In the genomic region with DNA sequence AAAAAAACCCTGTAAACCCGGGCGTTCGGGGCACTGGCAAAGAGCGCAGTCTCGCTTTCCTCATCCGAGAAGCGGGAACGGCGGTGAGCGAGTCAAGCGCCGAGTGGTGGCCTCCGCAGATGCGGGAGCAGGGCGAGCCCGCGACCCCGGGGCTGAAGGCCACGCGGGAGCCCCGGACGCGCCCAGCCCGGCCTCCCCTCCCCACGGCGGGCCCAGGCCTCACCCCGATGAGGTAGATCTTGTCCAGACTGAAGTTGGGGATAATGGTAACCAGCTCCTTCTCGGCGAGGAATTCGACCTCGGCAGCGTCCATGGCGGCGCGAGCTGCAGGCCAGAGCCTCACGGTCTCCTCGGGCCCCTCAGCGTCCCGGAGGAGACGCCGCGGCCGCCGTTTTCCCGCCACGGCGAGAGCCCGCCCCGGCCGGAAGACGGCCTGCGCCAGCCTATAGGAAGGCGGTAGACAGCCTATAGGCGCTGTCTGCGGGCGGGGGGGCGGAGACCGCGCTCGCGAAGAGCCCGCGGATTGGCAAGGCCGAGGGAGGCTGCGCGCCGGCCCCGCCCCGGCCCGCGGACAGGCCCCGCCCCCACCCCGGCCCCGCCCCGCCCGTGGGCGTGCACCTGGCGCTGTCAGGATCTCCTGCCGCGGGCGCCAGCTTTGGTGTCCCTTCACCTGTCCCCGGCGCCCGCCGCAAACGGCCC, we compare ENCODE assay signal across 8 cellular contexts. TPM values are rescaled to one million over a fixed set of nuclear protein-coding genes. Genes with fewer than 3 reads are reported as not detected.
DNase-seq lines count a peak whose midpoint lies in the region; TF ChIP-seq lines count a peak whose summit lies in the region.

A gene (minus strand): TSS at position 369 of the 699 bp plus-strand sequence. CDS start 56 bp downstream, at position 313.

- peak; percentile 87 for TF ChIP-seq POLR2A in Raji (IDR thresholded peaks at IDR 0.05; ENCODE audit: insufficient read depth, low read depth, low read length)

- peak; percentile 92 for DNase-seq in EH (ENCODE audit: low read depth)
- DNase-seq in GM23248 = peak; percentile 96
- peak; percentile 78 to 86 for DNase-seq in Kasumi-1 (lab: John Stamatoyannopoulos, UW)
- peak; percentile 88 for DNase-seq in activated T-helper 9 cell treated with anti-CD3 and anti-CD28 coated beads, Interleukin-2, amount 50 U/mL, for 16 hours (ENCODE audit: low read depth)
- peak; percentile 81 for DNase-seq in fibroblast of the conjunctiva (ENCODE audit: low read depth)

- H3F3A ChIP-seq in GM23248 (ENCODE audit: insufficient read depth) (no peaks in the 10 kb centered on the region), neural cell (ENCODE audit: insufficient read depth, low read length, poor library complexity, severe bottlenecking) (no peaks in the 10 kb centered on the region)

- H4K20me1 ChIP-seq in GM23248 (ENCODE audit: insufficient read depth) = no peaks in the 10 kb centered on the region
- no peaks in the 10 kb centered on the region for H4K20me1 ChIP-seq in neural cell (ENCODE audit: insufficient read depth)

- no peaks in the 10 kb centered on the region for H3K9me3 Mint-ChIP-seq in stimulated activated naive CD8-positive, alpha-beta T cell treated with anti-CD3 and anti-CD28 coated beads, Interleukin-15, Interleukin-2, amounts not matched to agents 100 ng/mL and 50 ng/mL, for 24 hours

- H3K36me3 ChIP-seq in GM23248 (ENCODE audit: low read depth) (no peaks in the 10 kb centered on the region), neural cell (ENCODE audit: insufficient read depth, low read length) (no peaks in the 10 kb centered on the region)

- H3K4me3 ChIP-seq in GM23248 (peak within 1 kb of the TSS; percentile 77), neural cell (ENCODE audit: low read length) (peak within 1 kb of the TSS; percentile 88)

- TF ChIP-seq EP300 in neural cell (conservative IDR thresholded peaks at IDR 0.05; ENCODE audit: poor library complexity, severe bottlenecking) = no peak

- peak within 1 kb of the TSS; percentile 87 for H3K4me3 Mint-ChIP-seq in stimulated activated naive CD8-positive, alpha-beta T cell treated with anti-CD3 and anti-CD28 coated beads, Interleukin-15, Interleukin-2, amounts not matched to agents 100 ng/mL and 50 ng/mL, for 24 hours

- peak within 1 kb of the TSS; percentile 90 for H2AFZ ChIP-seq in GM23248
- no peak within 1 kb of the TSS for H2AFZ ChIP-seq in neural cell (ENCODE audit: low read depth, low read length)

- WGBS in GM23248 (ENCODE audit: low coverage in 1 of 2, low lambda C conversion rate in 2 of 2, missing lambda C conversion rate in 2 of 2), 2 experiments = 1 to 2% methylated on average over 47 to 57 of the region's 86 CpGs

- H3K79me2 ChIP-seq in GM23248 (ENCODE audit: insufficient read depth) (no peaks in the 10 kb centered on the region), neural cell (replicated peaks; ENCODE audit: insufficient read depth, low read length) (peaks cover 4% of the 10 kb centered on the region)

- H3K9ac ChIP-seq in GM23248 (peak within 1 kb of the TSS; percentile 68), neural cell (ENCODE audit: low read length) (no peak within 1 kb of the TSS)

- H3K4me1 Mint-ChIP-seq in stimulated activated naive CD8-positive, alpha-beta T cell treated with anti-CD3 and anti-CD28 coated beads, Interleukin-15, Interleukin-2, amounts not matched to agents 100 ng/mL and 50 ng/mL, for 24 hours (ENCODE audit: low read depth) = peaks cover 16% of the 10 kb centered on the region

- no peak for TF ChIP-seq CTCF in neural cell (IDR thresholded peaks at IDR 0.05; ENCODE audit: poor library complexity, severe bottlenecking)

- H3K27ac ChIP-seq in GM23248 = no peak within 1 kb of the TSS
- no peak within 1 kb of the TSS for H3K27ac ChIP-seq in neural cell (ENCODE audit: low read length)

- peaks cover 26% of the 10 kb centered on the region for H3K36me3 Mint-ChIP-seq in stimulated activated naive CD8-positive, alpha-beta T cell treated with anti-CD3 and anti-CD28 coated beads, Interleukin-15, Interleukin-2, amounts not matched to agents 100 ng/mL and 50 ng/mL, for 24 hours (ENCODE audit: low read depth)

- no peak for TF ChIP-seq RAD21 in neural cell (conservative IDR thresholded peaks at IDR 0.05)

- H3K27me3 ChIP-seq in GM23248 (replicated peaks; ENCODE audit: insufficient read depth) (peaks cover 11% of the 10 kb centered on the region; the same call in 1 of the 2 replicates), neural cell (ENCODE audit: insufficient read depth, low read depth, low read length) (no peaks in the 10 kb centered on the region)

- in situ Hi-C loops in GM23248 (cut with MboI) = no loop called here

- H3K9me3 ChIP-seq in GM23248 (ENCODE audit: low read depth) = no peaks in the 10 kb centered on the region
- no peaks in the 10 kb centered on the region for H3K9me3 ChIP-seq in neural cell (ENCODE audit: low read length)

- H3K27me3 Mint-ChIP-seq in stimulated activated naive CD8-positive, alpha-beta T cell treated with anti-CD3 and anti-CD28 coated beads, Interleukin-15, Interleukin-2, amounts not matched to agents 100 ng/mL and 50 ng/mL, for 24 hours = peaks cover 4% of the 10 kb centered on the region

- H3K4me2 ChIP-seq in GM23248 (ENCODE audit: unreplicated experiment) = peak within 1 kb of the TSS; percentile 79
- peak within 1 kb of the TSS; percentile 68 for H3K4me2 ChIP-seq in neural cell (ENCODE audit: low read length)

- peak within 1 kb of the TSS; percentile 89 for H3K27ac Mint-ChIP-seq in stimulated activated naive CD8-positive, alpha-beta T cell treated with anti-CD3 and anti-CD28 coated beads, Interleukin-15, Interleukin-2, amounts not matched to agents 100 ng/mL and 50 ng/mL, for 24 hours

- H3K9me2 ChIP-seq in GM23248 (ENCODE audit: insufficient read depth) (no peaks in the 10 kb centered on the region), neural cell (ENCODE audit: insufficient read depth, low read length) (no peaks in the 10 kb centered on the region)

- no peaks in the 10 kb centered on the region for H3K4me1 ChIP-seq in GM23248 (ENCODE audit: insufficient read depth)

TF ChIP-seq in neural cell, 6 proteins besides CTCF, POLR2A, EP300 and RAD21:
- TF ChIP-seq POLR2AphosphoS5 (IDR thresholded peaks at IDR 0.05) = peak; percentile 7
- TF ChIP-seq EZH2 (IDR thresholded peaks at IDR 0.05; ENCODE audit: borderline replicate concordance, insufficient read depth, low read length, poor library complexity, severe bottlenecking) = no peak
- no peak for TF ChIP-seq SMC3 (conservative IDR thresholded peaks at IDR 0.05; ENCODE audit: poor library complexity)
- TF ChIP-seq, protein P1, sequence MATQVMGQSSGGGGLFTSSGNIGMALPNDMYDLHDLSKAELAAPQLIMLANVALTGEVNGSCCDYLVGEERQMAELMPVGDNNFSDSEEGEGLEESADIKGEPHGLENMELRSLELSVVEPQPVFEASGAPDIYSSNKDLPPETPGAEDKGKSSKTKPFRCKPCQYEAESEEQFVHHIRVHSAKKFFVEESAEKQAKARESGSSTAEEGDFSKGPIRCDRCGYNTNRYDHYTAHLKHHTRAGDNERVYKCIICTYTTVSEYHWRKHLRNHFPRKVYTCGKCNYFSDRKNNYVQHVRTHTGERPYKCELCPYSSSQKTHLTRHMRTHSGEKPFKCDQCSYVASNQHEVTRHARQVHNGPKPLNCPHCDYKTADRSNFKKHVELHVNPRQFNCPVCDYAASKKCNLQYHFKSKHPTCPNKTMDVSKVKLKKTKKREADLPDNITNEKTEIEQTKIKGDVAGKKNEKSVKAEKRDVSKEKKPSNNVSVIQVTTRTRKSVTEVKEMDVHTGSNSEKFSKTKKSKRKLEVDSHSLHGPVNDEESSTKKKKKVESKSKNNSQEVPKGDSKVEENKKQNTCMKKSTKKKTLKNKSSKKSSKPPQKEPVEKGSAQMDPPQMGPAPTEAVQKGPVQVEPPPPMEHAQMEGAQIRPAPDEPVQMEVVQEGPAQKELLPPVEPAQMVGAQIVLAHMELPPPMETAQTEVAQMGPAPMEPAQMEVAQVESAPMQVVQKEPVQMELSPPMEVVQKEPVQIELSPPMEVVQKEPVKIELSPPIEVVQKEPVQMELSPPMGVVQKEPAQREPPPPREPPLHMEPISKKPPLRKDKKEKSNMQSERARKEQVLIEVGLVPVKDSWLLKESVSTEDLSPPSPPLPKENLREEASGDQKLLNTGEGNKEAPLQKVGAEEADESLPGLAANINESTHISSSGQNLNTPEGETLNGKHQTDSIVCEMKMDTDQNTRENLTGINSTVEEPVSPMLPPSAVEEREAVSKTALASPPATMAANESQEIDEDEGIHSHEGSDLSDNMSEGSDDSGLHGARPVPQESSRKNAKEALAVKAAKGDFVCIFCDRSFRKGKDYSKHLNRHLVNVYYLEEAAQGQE (IDR thresholded peaks at IDR 0.05; ENCODE audit: borderline replicate concordance) = no peak
- peak; percentile 67 for TF ChIP-seq MXI1 (conservative IDR thresholded peaks at IDR 0.05; ENCODE audit: poor library complexity, severe bottlenecking)
- TF ChIP-seq TAF1 (IDR thresholded peaks at IDR 0.05; ENCODE audit: low read depth) = no peak

RNA-seq across cellular contexts. Expression of the gene that starts here (rescaled TPM):
- 3.8 and 9.9 TPM in 2 replicates for total RNA-seq in GM23248 (2014; rRNA removed; shearing (Covaris generic))
- 6.5 and 8.9 TPM in 2 replicates for polyA plus RNA-seq in GM23248 (2016; fragmentation: Nextera tagmentation; extraction: Ambion mirVana)
- polyA plus RNA-seq in neural cell = 6.1 and 9.2 TPM in 2 replicates
- 4.3 and 4.4 TPM in 2 replicates for polyA minus RNA-seq in neural cell
